ENCODE assay signal across 12 cellular contexts in the genomic region with DNA sequence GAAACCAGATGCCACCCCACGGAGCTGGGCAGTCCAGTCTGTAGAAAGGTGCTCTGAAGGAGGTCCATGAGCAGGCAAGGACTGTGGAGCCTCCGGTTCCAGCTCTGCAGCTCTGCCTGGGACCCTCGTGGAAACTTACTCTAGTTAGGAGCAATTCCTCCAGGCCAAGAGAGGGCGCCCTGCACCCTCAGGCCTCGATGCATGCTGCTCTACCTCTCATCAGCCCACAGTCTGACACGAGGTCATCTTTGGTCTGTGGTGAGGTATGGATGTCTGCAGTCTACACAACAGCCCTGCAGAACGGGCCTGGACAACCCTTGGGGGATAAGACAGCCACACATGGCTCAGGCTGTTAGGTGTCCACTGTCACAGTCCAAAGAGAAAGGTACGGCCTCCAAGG. TPM values are rescaled to one million over a fixed set of nuclear protein-coding genes. Genes with fewer than 3 reads are reported as not detected.
DNase-seq lines count a peak whose midpoint lies in the region; ATAC-seq and TF ChIP-seq lines count a peak whose summit lies in the region.
"Had no signal": no experiment of that assay in that cellular context is flagged by ENCODE, and none has a peak within 500 bp of the region (broad histone marks: within the 10 kb centered on the region; RNA-seq: fewer than 3 reads in every experiment).

No MANE protein-coding gene starts in this region.

- no peak overlapping the region for H3K27ac Mint-ChIP-seq in activated T-cell treated with anti-CD3 and anti-CD28 coated beads, Interleukin-2, amount 50 U/mL, for 72 hours

- H3K36me3 Mint-ChIP-seq in activated T-cell treated with anti-CD3 and anti-CD28 coated beads, Interleukin-2, amount 50 U/mL, for 72 hours (ENCODE audit: insufficient read depth in 2 of 2) = no peaks in the 10 kb centered on the region
- no peaks in the 10 kb centered on the region for H3K36me3 Mint-ChIP-seq in activated T-cell treated with anti-CD3 and anti-CD28 coated beads, Interleukin-2, amount 50 U/mL, for 4 hours (ENCODE audit: insufficient read depth)

- peak; percentile 5 to 11 for DNase-seq in activated T-cell treated with anti-CD3 and anti-CD28 coated beads, Interleukin-2, amount 50 U/mL, for 72 hours
- no peak for DNase-seq in activated T-cell treated with anti-CD3 and anti-CD28 coated beads, Interleukin-2, amount 50 U/mL, for 4 hours
- DNase-seq in NCI-H69 (lab: John Stamatoyannopoulos, UW) = peak; percentile 34
- no peak for DNase-seq in cardiac fibroblast (ENCODE audit: low read depth in 2 of 2)
- DNase-seq in stimulated activated naive CD8-positive, alpha-beta T cell treated with anti-CD3 and anti-CD28 coated beads, Interleukin-15, Interleukin-2, amounts not matched to agents 100 U/mL and 50 U/mL, for 24 hours = peak; percentile 14
- no peak for DNase-seq in NCI-H2196 (lab: John Stamatoyannopoulos, UW; ENCODE audit: unreplicated experiment)
- no peak for DNase-seq in SIG-M5 treated with dmso at 0.1 percent for 504 hours (lab: John Stamatoyannopoulos, UW; ENCODE audit: unreplicated experiment)
- DNase-seq: adrenal gland, left ventricle myocardium inferior, NCI-H2171 treated with DMSO at 0.1 percent for 48 hours had no signal

- H3K27me3 Mint-ChIP-seq in activated T-cell treated with anti-CD3 and anti-CD28 coated beads, Interleukin-2, amount 50 U/mL, for 72 hours (ENCODE audit: low read depth) = no peaks in the 10 kb centered on the region
- peaks cover 3% of the 10 kb centered on the region for H3K27me3 Mint-ChIP-seq in activated T-cell treated with anti-CD3 and anti-CD28 coated beads, Interleukin-2, amount 50 U/mL, for 4 hours (ENCODE audit: low read depth)

- peak in 1 of 2 donors; percentile 36 for ATAC-seq in activated T-cell treated with anti-CD3 and anti-CD28 coated beads, Interleukin-2, amount 50 U/mL, for 72 hours (replicated peaks in 1 of 2)
- no peak for ATAC-seq in activated T-cell treated with anti-CD3 and anti-CD28 coated beads, Interleukin-2, amount 50 U/mL, for 4 hours
- peak; percentile 68 for ATAC-seq in stimulated activated naive CD8-positive, alpha-beta T cell treated with anti-CD3 and anti-CD28 coated beads, Interleukin-15, Interleukin-2, amounts not matched to agents 100 U/mL and 50 U/mL, for 24 hours
- no peak for ATAC-seq in HG03457 (IDR thresholded peaks at IDR 0.05; ENCODE audit: unreplicated experiment)

- H3K4me3 ChIP-seq in cardiac fibroblast (replicated peaks in 1 of 2; ENCODE audit: low read depth in 2 of 2, low read length in 2 of 2) = no peak overlapping the region
- H3K4me3 ChIP-seq: adrenal gland, BLaER1, left ventricle myocardium inferior had no signal

- H3K9me3 Mint-ChIP-seq in activated T-cell treated with anti-CD3 and anti-CD28 coated beads, Interleukin-2, amount 50 U/mL, for 72 hours = no peaks in the 10 kb centered on the region
- H3K9me3 Mint-ChIP-seq in activated T-cell treated with anti-CD3 and anti-CD28 coated beads, Interleukin-2, amount 50 U/mL, for 4 hours = no peaks in the 10 kb centered on the region

- no peak overlapping the region for H3K4me3 Mint-ChIP-seq in activated T-cell treated with anti-CD3 and anti-CD28 coated beads, Interleukin-2, amount 50 U/mL, for 72 hours
- H3K4me3 Mint-ChIP-seq in activated T-cell treated with anti-CD3 and anti-CD28 coated beads, Interleukin-2, amount 50 U/mL, for 4 hours = no peak overlapping the region

- peaks cover 4% of the 10 kb centered on the region for H3K4me1 Mint-ChIP-seq in activated T-cell treated with anti-CD3 and anti-CD28 coated beads, Interleukin-2, amount 50 U/mL, for 72 hours (ENCODE audit: low read depth)
- no peaks in the 10 kb centered on the region for H3K4me1 Mint-ChIP-seq in activated T-cell treated with anti-CD3 and anti-CD28 coated beads, Interleukin-2, amount 50 U/mL, for 4 hours (ENCODE audit: low read depth)

- TF ChIP-seq CTCF in cardiac fibroblast (IDR thresholded peaks at IDR 0.05; ENCODE audit: low read depth, low read length) = peak; percentile 4

RNA-seq across cellular contexts. Expression of gene UBTD2, which starts 50.6 kb away (rescaled TPM):
- 1 to 10 TPM; 6.5 to 7.2 TPM for total RNA-seq in activated T-cell treated with anti-CD3 and anti-CD28 coated beads, Interleukin-2, amount 50 U/mL, for 72 hours
- total RNA-seq in activated T-cell treated with anti-CD3 and anti-CD28 coated beads, Interleukin-2, amount 50 U/mL, for 4 hours = 1 to 10 TPM; 5.7 to 7.5 (median 6.8) TPM

Comparison
In these comparisons a context has a peak if more than half of its experiments do, and no peak if none do; other contexts are left out.
1. DNase-seq: peak in activated T-cell treated with anti-CD3 and anti-CD28 coated beads, Interleukin-2, amount 50 U/mL, for 72 hours (2 of 2), NCI-H69 (single experiment) and stimulated activated naive CD8-positive, alpha-beta T cell treated with anti-CD3 and anti-CD28 coated beads, Interleukin-15, Interleukin-2, amounts not matched to agents 100 U/mL and 50 U/mL, for 24 hours (single experiment); none in activated T-cell treated with anti-CD3 and anti-CD28 coated beads, Interleukin-2, amount 50 U/mL, for 4 hours (single experiment), cardiac fibroblast (0 of 2), NCI-H2196 (single experiment) and SIG-M5 treated with dmso at 0.1 percent for 504 hours (single experiment).